ENCODE assay signal across 8 cellular contexts in the genomic region with DNA sequence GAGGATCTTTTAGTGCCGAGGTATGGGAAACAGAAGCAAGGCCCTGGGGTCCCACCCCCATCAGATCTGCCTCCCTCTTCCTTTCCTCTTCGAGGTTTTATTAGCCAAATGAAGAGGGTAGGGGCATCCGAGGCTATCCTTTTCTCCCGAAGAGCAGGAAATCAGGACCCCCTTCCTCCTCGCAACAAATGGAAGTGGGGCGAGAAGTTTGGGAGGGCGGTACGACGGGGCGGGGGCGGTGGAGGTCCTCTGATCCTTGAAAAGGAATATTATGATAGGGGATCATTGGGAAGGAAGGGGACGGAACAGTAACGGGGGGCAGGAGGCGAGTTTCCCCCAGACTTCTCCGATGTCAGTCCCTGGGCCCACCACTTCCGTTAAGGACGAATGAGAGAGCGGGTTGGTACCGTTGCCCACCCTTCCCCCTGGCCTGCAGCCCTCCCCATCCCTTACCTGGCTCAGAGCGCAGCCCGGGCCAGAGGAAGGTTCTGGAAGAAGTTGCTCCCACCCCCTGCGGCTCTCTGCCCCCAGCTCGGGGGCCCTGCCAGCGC. TPM values are rescaled to one million over a fixed set of nuclear protein-coding genes. Genes with fewer than 3 reads are reported as not detected.
DNase-seq lines count a peak whose midpoint lies in the region; ATAC-seq, FAIRE-seq and TF ChIP-seq lines count a peak whose summit lies in the region.

No MANE protein-coding gene starts in this region.

- H3K9ac ChIP-seq in SU-DHL-6 (ENCODE audit: low read length) = no peak overlapping the region

- H3K4me3 ChIP-seq in HAP-1 (peak overlapping the region; percentile 39; the same call in 1 of the 2 replicates), SU-DHL-6 (ENCODE audit: insufficient read depth, low read length, poor library complexity, severe bottlenecking) (peak overlapping the region; percentile 11), iPS DF 6.9 (ENCODE audit: low read length) (peak overlapping the region; percentile 29; the same call in 1 of the 2 replicates), aorta (ENCODE audit: low read length in 2 of 2) (no peak overlapping the region)

- H2AFZ ChIP-seq in SU-DHL-6 (ENCODE audit: low read depth, low read length, severe bottlenecking) = no peak overlapping the region

- TF ChIP-seq CTCF in SU-DHL-6 (IDR thresholded peaks at IDR 0.05; ENCODE audit: insufficient read depth, low read length, poor library complexity, severe bottlenecking) = no peak

- no peak for FAIRE-seq in H54 (lab: Jason Lieb, UNC)

- H3K36me3 ChIP-seq in HAP-1 (replicated peaks) (no peaks in the 10 kb centered on the region), SU-DHL-6 (ENCODE audit: low read length) (no peaks in the 10 kb centered on the region), iPS DF 6.9 (ENCODE audit: control insufficient read depth, insufficient read depth, low read length) (no peaks in the 10 kb centered on the region), aorta (ENCODE audit: control insufficient read depth in 1 of 2, insufficient read depth in 2 of 2, low read length in 1 of 2) (no peaks in the 10 kb centered on the region)

- no peaks in the 10 kb centered on the region for H3K9me2 ChIP-seq in SU-DHL-6 (replicated peaks; ENCODE audit: insufficient read depth, low read length)

- H3K9me3 ChIP-seq in HAP-1 (no peaks in the 10 kb centered on the region), SU-DHL-6 (ENCODE audit: insufficient read depth, low read length) (no peaks in the 10 kb centered on the region), iPS DF 6.9 (ENCODE audit: control insufficient read depth, insufficient read depth, low read length) (no peaks in the 10 kb centered on the region), aorta (ENCODE audit: control insufficient read depth, low read length) (no peaks in the 10 kb centered on the region)

- no peaks in the 10 kb centered on the region for H4K20me1 ChIP-seq in SU-DHL-6 (ENCODE audit: low read depth, low read length)

- no CpG with 5 or more reads among the region's 24 CpGs for WGBS in iPS DF 6.9 (ENCODE audit: insufficient coverage, insufficient read length)
- WGBS in aorta, 2 donors = 3% methylated on average over 22 to 24 of the region's 24 CpGs

- H3K36me3 Mint-ChIP-seq in stimulated activated effector memory CD8-positive, alpha-beta T cell treated with anti-CD3 and anti-CD28 coated beads, Interleukin-12 subunit alpha, Interleukin-12 subunit beta, amount 100 ng/mL, for 72 hours = peaks cover 16% of the 10 kb centered on the region

- no peak for ATAC-seq in stimulated activated effector memory CD8-positive, alpha-beta T cell treated with anti-CD3 and anti-CD28 coated beads, Interleukin-12 subunit alpha, Interleukin-12 subunit beta, amount 100 ng/mL, for 72 hours
- no peak for ATAC-seq in aorta (ENCODE audit: low FRiP score)

- H3K27ac ChIP-seq in SU-DHL-6 (ENCODE audit: low read depth, low read length) (no peak overlapping the region), iPS DF 6.9 (ENCODE audit: low read length) (no peak overlapping the region), aorta (ENCODE audit: low read depth in 1 of 2, low read length in 2 of 2) (no peak overlapping the region)

- intact Hi-C loops in aorta (cut with DNase I) = no loop called here

- no peaks in the 10 kb centered on the region for H3K27me3 ChIP-seq in HAP-1 (ENCODE audit: low read depth)
- no peaks in the 10 kb centered on the region for H3K27me3 ChIP-seq in SU-DHL-6 (ENCODE audit: low read length)
- H3K27me3 ChIP-seq in iPS DF 6.9 (ENCODE audit: control insufficient read depth, insufficient read depth, low read length) = peaks cover 32% of the 10 kb centered on the region
- H3K27me3 ChIP-seq in aorta (ENCODE audit: control insufficient read depth in 1 of 2, insufficient read depth in 2 of 2, low read length in 1 of 2) = no peaks in the 10 kb centered on the region

- DNase-seq in HAP-1 (ENCODE audit: low spot score in 2 of 2) (no peak), iPS DF 6.9 (ENCODE audit: low read depth, low spot score) (no peak), aorta (no peak), hippocampal formation (lab: John Stamatoyannopoulos, UW) (no peak), H54 (ENCODE audit: insufficient read length, low spot score) (no peak), DMS79 treated with DMSO at 0.1 percent for 48 hours (lab: John Stamatoyannopoulos, UW) (no peak)
- DNase-seq in stimulated activated effector memory CD8-positive, alpha-beta T cell treated with anti-CD3 and anti-CD28 coated beads, Interleukin-12 subunit alpha, Interleukin-12 subunit beta, amount 100 ng/mL, for 72 hours (ENCODE audit: low spot score in 2 of 2) = no peak

- no peaks in the 10 kb centered on the region for H3K79me2 ChIP-seq in SU-DHL-6 (ENCODE audit: insufficient read depth, low read length)

- peaks cover 56% of the 10 kb centered on the region for H3K4me1 Mint-ChIP-seq in stimulated activated effector memory CD8-positive, alpha-beta T cell treated with anti-CD3 and anti-CD28 coated beads, Interleukin-12 subunit alpha, Interleukin-12 subunit beta, amount 100 ng/mL, for 72 hours

- no peaks in the 10 kb centered on the region for H3K9me3 Mint-ChIP-seq in stimulated activated effector memory CD8-positive, alpha-beta T cell treated with anti-CD3 and anti-CD28 coated beads, Interleukin-12 subunit alpha, Interleukin-12 subunit beta, amount 100 ng/mL, for 72 hours

- no peaks in the 10 kb centered on the region for H3F3A ChIP-seq in SU-DHL-6 (ENCODE audit: insufficient read depth)

- H3K4me1 ChIP-seq in HAP-1 (peaks cover 9% of the 10 kb centered on the region), iPS DF 6.9 (ENCODE audit: control insufficient read depth, insufficient read depth, low read length) (peaks cover 32% of the 10 kb centered on the region), aorta (ENCODE audit: control insufficient read depth in 1 of 2, insufficient read depth in 2 of 2, low read length in 2 of 2) (no peaks in the 10 kb centered on the region)

- in situ Hi-C loops in HAP-1 (cut with MboI; ENCODE audit: low sequenced_read_pairs) = no loop called here

- peak overlapping the region; percentile 98 for H3K27ac Mint-ChIP-seq in stimulated activated effector memory CD8-positive, alpha-beta T cell treated with anti-CD3 and anti-CD28 coated beads, Interleukin-12 subunit alpha, Interleukin-12 subunit beta, amount 100 ng/mL, for 72 hours

- TF ChIP-seq POLR2A in H54 (IDR thresholded peaks at IDR 0.05; ENCODE audit: low read depth, low read length) = no peak

- H3K4me3 Mint-ChIP-seq in stimulated activated effector memory CD8-positive, alpha-beta T cell treated with anti-CD3 and anti-CD28 coated beads, Interleukin-12 subunit alpha, Interleukin-12 subunit beta, amount 100 ng/mL, for 72 hours = peak overlapping the region; percentile 68

- peak overlapping the region; percentile 48 for H3K4me2 ChIP-seq in SU-DHL-6 (ENCODE audit: low read depth, low read length, poor library complexity, severe bottlenecking)

RNA-seq across cellular contexts. Expression of a gene that starts 0.3 kb away (rescaled TPM):
- total RNA-seq in aorta = not detected
- polyA plus RNA-seq in aorta = not detected

RNA-seq across cellular contexts. Expression of a gene that starts 37.1 kb away (rescaled TPM):
- 100 to 1,000 TPM in 1 of 2 donors, 10 to 100 TPM in 1; 98.8 to 138 TPM for total RNA-seq in aorta
- 100 to 1,000 TPM in 1 of 2 donors, 10 to 100 TPM in 1; 25.7 to 102 TPM for polyA plus RNA-seq in aorta

Comparison
In these comparisons a context has a peak if more than half of its experiments do, and no peak if none do; other contexts are left out.
1. H3K4me3 ChIP-seq: peak in HAP-1 (single experiment), SU-DHL-6 (single experiment) and iPS DF 6.9 (single experiment); none in aorta (0 of 2).